Comparison of ENCODE assay signal across 1 cellular context in genomic region chr1:85576642-85577420, GRCh38.
TF ChIP-seq lines count a peak whose summit lies in the region.

No MANE protein-coding gene starts in this region.

TF ChIP-seq in K562, 482 proteins besides CTCF, POLR2A, EP300 and RAD21 (continues in another document):
- TF ChIP-seq POLR2G (IDR thresholded peaks at IDR 0.05; ENCODE audit: low read depth, low read length) (peak; percentile 87), CXXC5 (CRISPR knock-in tag; IDR thresholded peaks at IDR 0.05) (peak; percentile 66), ZBTB17 (CRISPR knock-in tag; IDR thresholded peaks at IDR 0.05) (peak; percentile 17; the same call in 1 of the 2 replicates), SAP30 (IDR thresholded peaks at IDR 0.05; ENCODE audit: borderline replicate concordance, insufficient read depth, low read depth, low read length, poor library complexity, severe bottlenecking) (no peak), NRF1 (conservative IDR thresholded peaks at IDR 0.05 in 1 of 2, IDR thresholded peaks at IDR 0.05 in 1 of 2) (peak; percentile 66 to 72; a peak in 3 of 4 replicates), NR2C2 (CRISPR knock-in tag; IDR thresholded peaks at IDR 0.05) (no peak; the same call in 1 of the 2 replicates), NR2C2 (tag; IDR thresholded peaks at IDR 0.05) (peak; percentile 45; the same call in 1 of the 2 replicates), NONO (IDR thresholded peaks at IDR 0.05; ENCODE audit: low read depth in 2 of 2, low read length in 1 of 2) (no peak), SRF (CRISPR knock-in tag; IDR thresholded peaks at IDR 0.05) (peak; percentile 84 to 94), ZBTB43 (CRISPR knock-in tag; IDR thresholded peaks at IDR 0.05) (peak; percentile 50; the same call in 1 of the 2 replicates), FOXP4 (CRISPR knock-in tag; IDR thresholded peaks at IDR 0.05; ENCODE audit: borderline replicate concordance) (peak; percentile 54; the same call in 1 of the 2 replicates), ZBTB33 (CRISPR knock-in tag; IDR thresholded peaks at IDR 0.05) (0 out of 2 replicates have a peak, but pooled peaks have one; percentile 40), SMAD2 (IDR thresholded peaks at IDR 0.05; ENCODE audit: low read depth, low read length) (no peak), CBX1 (IDR thresholded peaks at IDR 0.05; ENCODE audit: low read depth) (no peak), RBBP5 (IDR thresholded peaks at IDR 0.05; ENCODE audit: borderline replicate concordance, insufficient read depth, low read length, poor library complexity, severe bottlenecking) (peak; percentile 69), KLF6 (CRISPR knock-in tag; IDR thresholded peaks at IDR 0.05; ENCODE audit: borderline replicate concordance) (no peak), ZNF395 (CRISPR knock-in tag; IDR thresholded peaks at IDR 0.05) (0 out of 2 replicates have a peak, but pooled peaks have one; percentile 43), ZNF384 (IDR thresholded peaks at IDR 0.05; ENCODE audit: low read depth, low read length) (no peak), ZBTB11 (CRISPR knock-in tag; IDR thresholded peaks at IDR 0.05) (peak in 1 of 3 experiments; percentile 38; a peak in 1 of 6 replicates), FOSL1 (tag; conservative IDR thresholded peaks at IDR 0.05) (peak; percentile 67), TAF1 (IDR thresholded peaks at IDR 0.05; ENCODE audit: control insufficient read depth, extremely low read depth, insufficient read depth, low read length, severe bottlenecking) (peak; percentile 39), MGA (IDR thresholded peaks at IDR 0.05) (0 out of 2 replicates have a peak, but pooled peaks have one; percentile 3), RBFOX2 (IDR thresholded peaks at IDR 0.05; ENCODE audit: low read depth, low read length) (peak; percentile 88), TAF7 (tag; IDR thresholded peaks at IDR 0.05) (peak; percentile 47; the same call in 1 of the 2 replicates), GABPA (tag; conservative IDR thresholded peaks at IDR 0.05; ENCODE audit: low read depth) (peak; percentile 58; the same call in 1 of the 2 replicates), HNRNPLL (IDR thresholded peaks at IDR 0.05; ENCODE audit: low read depth, low read length, poor library complexity, severe bottlenecking) (peak; percentile 25), FOXK1 (CRISPR knock-in tag; IDR thresholded peaks at IDR 0.05; ENCODE audit: borderline replicate concordance) (0 out of 2 replicates have a peak, but pooled peaks have one; percentile 39), ZNF766 (CRISPR knock-in tag; conservative IDR thresholded peaks at IDR 0.05) (0 out of 2 replicates have a peak, but pooled peaks have one; percentile 57), ZBTB7A (IDR thresholded peaks at IDR 0.05; ENCODE audit: borderline replicate concordance, control insufficient read depth, low read depth, low read length) (peak; percentile 90), POLR2H (tag; IDR thresholded peaks at IDR 0.05; ENCODE audit: low read depth) (0 out of 2 replicates have a peak, but pooled peaks have one; percentile 18), MED1 (CRISPR knock-in tag; IDR thresholded peaks at IDR 0.05; ENCODE audit: borderline replicate concordance) (0 out of 2 replicates have a peak, but pooled peaks have one; percentile 57), RB1 (IDR thresholded peaks at IDR 0.05; ENCODE audit: low read depth) (peak; percentile 80; the same call in 1 of the 2 replicates)
